Comparison of ENCODE assay signal across 1 cellular context in the genomic region with DNA sequence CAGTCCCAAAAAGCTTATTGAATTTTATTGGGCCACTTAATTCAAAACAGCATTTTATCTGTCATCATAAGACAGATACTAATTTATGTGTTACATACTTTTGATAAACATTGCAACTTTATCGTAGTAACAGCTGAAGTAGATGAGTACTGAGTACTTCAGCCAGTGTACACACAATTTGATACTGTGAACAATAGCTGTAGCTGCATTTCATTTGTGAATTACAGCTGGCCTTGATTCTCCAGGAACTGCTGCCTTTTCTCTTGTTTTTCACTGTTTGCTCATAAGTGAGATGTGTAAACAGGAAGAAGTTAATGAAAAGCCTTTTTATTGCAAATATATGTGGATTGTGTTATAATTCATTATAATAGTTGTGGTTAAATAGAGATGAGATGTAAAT.
TF ChIP-seq lines count a peak whose summit lies in the region.

No MANE protein-coding gene starts in this region.

TF ChIP-seq in endothelial cell of umbilical vein, 7 proteins besides CTCF, POLR2A, EP300 and RAD21:
- TF ChIP-seq GATA2 (IDR thresholded peaks at IDR 0.05; ENCODE audit: insufficient read depth, insufficient read length, low read depth, low read length) (no peak), FOS (IDR thresholded peaks at IDR 0.05; ENCODE audit: borderline replicate concordance, insufficient read depth, low read length) (no peak), JUN (IDR thresholded peaks at IDR 0.05; ENCODE audit: borderline replicate concordance, insufficient read depth, insufficient read length, low read depth) (no peak), EZH2 (IDR thresholded peaks at IDR 0.05; ENCODE audit: borderline replicate concordance, low read depth, low read length, severe bottlenecking) (no peak), MYC (IDR thresholded peaks at IDR 0.05; ENCODE audit: low read depth, low read length) (no peak), POLR2AphosphoS5 (IDR thresholded peaks at IDR 0.05; ENCODE audit: insufficient read depth, low read depth, low read length) (no peak)
- TF ChIP-seq, protein P1, sequence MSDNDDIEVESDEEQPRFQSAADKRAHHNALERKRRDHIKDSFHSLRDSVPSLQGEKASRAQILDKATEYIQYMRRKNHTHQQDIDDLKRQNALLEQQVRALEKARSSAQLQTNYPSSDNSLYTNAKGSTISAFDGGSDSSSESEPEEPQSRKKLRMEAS (IDR thresholded peaks at IDR 0.05; ENCODE audit: insufficient read depth, insufficient read length) = no peak
